18 cellular contexts compared by ENCODE assay signal in genomic region chr6:136471922-136472321, GRCh38.
A peak's percentile ranks its signal among the peaks of the same experiment; 100 is the strongest.
DNase-seq lines count a peak whose midpoint lies in the region; ATAC-seq, FAIRE-seq and TF ChIP-seq lines count a peak whose summit lies in the region.
"Had no signal": no experiment of that assay in that cellular context is flagged by ENCODE, and none has a peak within 500 bp of the region (broad histone marks: within the 10 kb centered on the region; RNA-seq: fewer than 3 reads in every experiment).

No MANE protein-coding gene starts in this region.

- H3K36me3 ChIP-seq in neutrophil (no peaks in the 10 kb centered on the region), vagina (no peaks in the 10 kb centered on the region)
- H3K36me3 ChIP-seq: BLaER1 treated with 17β-estradiol and CSF1 and Interleukin-3, amounts not matched to agents 10 nM and 100 nM; HAP-1 had no signal

- intact Hi-C loops in dorsolateral prefrontal cortex (cut with DNase I), result loop anchor here in 1 of 2 donors (2.0 to 5.0 kb wide), 2 partner anchors 35 to 51 kb away; no protein-coding TSS in a partner anchor
- intact Hi-C loops in Right ventricle myocardium inferior (cut with DNase I), result no loop called here
- intact Hi-C loops in vagina (cut with DNase I), result no loop called here

- FAIRE-seq in A549 (lab: Jason Lieb, UNC), result no peak
- FAIRE-seq: G401.6, GM12891 had no signal

- H3K27ac ChIP-seq in A549 (peak overlapping the region; percentile 27 to 67; a peak in 4 of 6 replicates), dorsolateral prefrontal cortex (peak overlapping the region in 58 of 59 donors; percentile 78 to 100 (median 96)), neutrophil (peak overlapping the region; percentile 21), vagina (no peak overlapping the region)
- H3K27ac ChIP-seq: BLaER1 treated with 17β-estradiol and CSF1 and Interleukin-3, amounts not matched to agents 10 nM and 100 nM; HL-60 had no signal

- no peaks in the 10 kb centered on the region for H3K36me3 Mint-ChIP-seq in activated naive CD4-positive, alpha-beta T cell treated with anti-CD3 and anti-CD28 coated beads, Interleukin-2, amount 50 U/mL, for 72 hours
- H3K36me3 Mint-ChIP-seq: CD8-positive, alpha-beta T cell had no signal

- POLR2A ChIA-PET in A549 (lab: Yijun Ruan, JAX), result no interaction called here

- CTCF ChIA-PET in A549 (lab: Yijun Ruan, JAX), result no interaction called here

- H3K4me3 ChIP-seq in A549 (0 out of 3 replicates have a peak overlapping the region, but pooled peaks have one; percentile 19), dorsolateral prefrontal cortex (peak overlapping the region in 16 of 59 donors; percentile 1 to 60 (median 16)), neutrophil (ENCODE audit: low read depth in 1 of 2, low read length in 1 of 2) (no peak overlapping the region), vagina (no peak overlapping the region)
- H3K4me3 ChIP-seq: BLaER1 treated with 17β-estradiol and CSF1 and Interleukin-3, amounts not matched to agents 10 nM and 100 nM; HAP-1 had no signal

- no peak overlapping the region for H3K27ac Mint-ChIP-seq in activated naive CD4-positive, alpha-beta T cell treated with anti-CD3 and anti-CD28 coated beads, Interleukin-2, amount 50 U/mL, for 72 hours
- H3K27ac Mint-ChIP-seq: B cell; CD8-positive, alpha-beta T cell had no signal

- WGBS in A549 (ENCODE audit: missing lambda C conversion rate), result 75% methylated on average over 1 of the region's 1 CpG

- no peak for TF ChIP-seq POLR2A in A549 (IDR thresholded peaks at IDR 0.05; ENCODE audit: low read length)
- no peak for TF ChIP-seq POLR2A in vagina (IDR thresholded peaks at IDR 0.05)

- no peak for DNase-seq in A549 (ENCODE audit: low read depth in 1 of 2, low spot score in 1 of 2)
- DNase-seq in NCI-H69 (lab: John Stamatoyannopoulos, UW), result peak; percentile 18
- DNase-seq in dorsolateral prefrontal cortex, result no peak
- no peak for DNase-seq in activated naive CD4-positive, alpha-beta T cell treated with anti-CD3 and anti-CD28 coated beads, Interleukin-2, amount 50 U/mL, for 72 hours (ENCODE audit: low spot score in 2 of 2)
- no peak for DNase-seq in Right ventricle myocardium inferior (ENCODE audit: missing footprints)
- no peak for DNase-seq in vagina (ENCODE audit: extremely low spot score in 2 of 2)
- DNase-seq: 8988T; Calu3; CD8-positive, alpha-beta T cell; DMS 273 treated with DMSO at 0.1 percent for 48 hours had no signal

- no peaks in the 10 kb centered on the region for H3K9me3 Mint-ChIP-seq in activated naive CD4-positive, alpha-beta T cell treated with anti-CD3 and anti-CD28 coated beads, Interleukin-2, amount 50 U/mL, for 72 hours
- H3K9me3 Mint-ChIP-seq: CD8-positive, alpha-beta T cell had no signal

- no peaks in the 10 kb centered on the region for H3K9me3 ChIP-seq in A549
- no peaks in the 10 kb centered on the region for H3K9me3 ChIP-seq in neutrophil
- H3K9me3 ChIP-seq in vagina, result no peaks in the 10 kb centered on the region
- H3K9me3 ChIP-seq: BLaER1 treated with 17β-estradiol and CSF1 and Interleukin-3, amounts not matched to agents 10 nM and 100 nM; HAP-1 had no signal

- H3K4me1 ChIP-seq in A549 (peaks cover 93% of the 10 kb centered on the region), neutrophil (ENCODE audit: control insufficient read depth in 1 of 2, insufficient read depth in 1 of 2, low read depth in 1 of 2, low read length in 1 of 2) (peaks cover 24 to 36% of the 10 kb centered on the region in 2 experiments), vagina (no peaks in the 10 kb centered on the region)

- TF ChIP-seq RAD21 in A549 (conservative IDR thresholded peaks at IDR 0.05 in 1 of 2, IDR thresholded peaks at IDR 0.05 in 1 of 2), result no peak

- no peak for TF ChIP-seq CTCF in A549 (IDR thresholded peaks at IDR 0.05)
- TF ChIP-seq CTCF in dorsolateral prefrontal cortex (IDR thresholded peaks at IDR 0.05 in 54 of 56, conservative IDR thresholded peaks at IDR 0.05 in 2 of 56; ENCODE audit: low read depth in 1 of 56, partially characterized antibody in 56 of 56), result no peak
- no peak for TF ChIP-seq CTCF in neutrophil (IDR thresholded peaks at IDR 0.05)
- TF ChIP-seq CTCF in vagina (IDR thresholded peaks at IDR 0.05), result no peak

- no peak for ATAC-seq in A549
- ATAC-seq in activated naive CD4-positive, alpha-beta T cell treated with anti-CD3 and anti-CD28 coated beads, Interleukin-2, amount 50 U/mL, for 72 hours, result no peak
- ATAC-seq in Right ventricle myocardium inferior, result no peak
- ATAC-seq in HG02973 (IDR thresholded peaks at IDR 0.05; ENCODE audit: unreplicated experiment), result no peak
- ATAC-seq: CD8-positive, alpha-beta T cell had no signal

- H3K27me3 ChIP-seq in dorsolateral prefrontal cortex, result no peaks in the 10 kb centered on the region
- no peaks in the 10 kb centered on the region for H3K27me3 ChIP-seq in neutrophil
- H3K27me3 ChIP-seq in vagina, result no peaks in the 10 kb centered on the region
- H3K27me3 ChIP-seq: BLaER1 treated with 17β-estradiol and CSF1 and Interleukin-3, amounts not matched to agents 10 nM and 100 nM had no signal

- H3K4me2 ChIP-seq in A549, result peak overlapping the region; percentile 70

- no peak for TF ChIP-seq EP300 in A549 (IDR thresholded peaks at IDR 0.05)

TF ChIP-seq in A549, 52 proteins besides CTCF, POLR2A, EP300 and RAD21:
- TF ChIP-seq HOXB5 (CRISPR knock-in tag; IDR thresholded peaks at IDR 0.05) (no peak), REST (IDR thresholded peaks at IDR 0.05) (no peak), ESRRA (IDR thresholded peaks at IDR 0.05; ENCODE audit: borderline replicate concordance, low read length) (no peak), HEYL (CRISPR knock-in tag; IDR thresholded peaks at IDR 0.05) (no peak), ELK1 (IDR thresholded peaks at IDR 0.05; ENCODE audit: low read depth, low read length) (no peak), SREBF2 (IDR thresholded peaks at IDR 0.05) (no peak), POLR2AphosphoS2 (conservative IDR thresholded peaks at IDR 0.05; ENCODE audit: low read length) (no peak), ZC3H11A (IDR thresholded peaks at IDR 0.05) (no peak), CHD2 (IDR thresholded peaks at IDR 0.05; ENCODE audit: low read length, partially characterized antibody) (no peak), EHF (CRISPR knock-in tag; IDR thresholded peaks at IDR 0.05) (no peak), FOXS1 (CRISPR knock-in tag; IDR thresholded peaks at IDR 0.05) (no peak)
- TF ChIP-seq, protein P1, sequence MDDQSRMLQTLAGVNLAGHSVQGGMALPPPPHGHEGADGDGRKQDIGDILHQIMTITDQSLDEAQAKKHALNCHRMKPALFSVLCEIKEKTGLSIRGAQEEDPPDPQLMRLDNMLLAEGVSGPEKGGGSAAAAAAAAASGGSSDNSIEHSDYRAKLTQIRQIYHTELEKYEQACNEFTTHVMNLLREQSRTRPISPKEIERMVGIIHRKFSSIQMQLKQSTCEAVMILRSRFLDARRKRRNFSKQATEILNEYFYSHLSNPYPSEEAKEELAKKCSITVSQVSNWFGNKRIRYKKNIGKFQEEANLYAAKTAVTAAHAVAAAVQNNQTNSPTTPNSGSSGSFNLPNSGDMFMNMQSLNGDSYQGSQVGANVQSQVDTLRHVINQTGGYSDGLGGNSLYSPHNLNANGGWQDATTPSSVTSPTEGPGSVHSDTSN (IDR thresholded peaks at IDR 0.05), result no peak
TF ChIP-seq in A549: peak in this region for 0.
